1 cellular context compared by ENCODE assay signal in genomic region chr13:81395368-81395767, GRCh38.
TF ChIP-seq lines count a peak whose summit lies in the region.

No MANE protein-coding gene starts in this region.

TF ChIP-seq in H1, 55 proteins besides CTCF, POLR2A, EP300 and RAD21:
- no peak for TF ChIP-seq SP4 (IDR thresholded peaks at IDR 0.05; ENCODE audit: low read length)
- TF ChIP-seq CTBP2 (IDR thresholded peaks at IDR 0.05; ENCODE audit: borderline replicate concordance, insufficient read depth, insufficient read length, low read length), result no peak
- no peak for TF ChIP-seq NRF1 (IDR thresholded peaks at IDR 0.05; ENCODE audit: low read depth, low read length)
- TF ChIP-seq ATF2 (IDR thresholded peaks at IDR 0.05; ENCODE audit: low read length), result no peak
- no peak for TF ChIP-seq TBP (IDR thresholded peaks at IDR 0.05; ENCODE audit: low read depth, low read length)
- TF ChIP-seq CREB1 (IDR thresholded peaks at IDR 0.05), result no peak
- TF ChIP-seq KDM4A (IDR thresholded peaks at IDR 0.05; ENCODE audit: low read depth, low read length, severe bottlenecking), result no peak
- TF ChIP-seq GABPA (IDR thresholded peaks at IDR 0.05; ENCODE audit: borderline replicate concordance, insufficient read depth, low read length), result no peak
- TF ChIP-seq PHF8 (conservative IDR thresholded peaks at IDR 0.05; ENCODE audit: low read depth, low read length), result no peak
- no peak for TF ChIP-seq E2F6 (IDR thresholded peaks at IDR 0.05)
- TF ChIP-seq NANOG (IDR thresholded peaks at IDR 0.05; ENCODE audit: insufficient read depth, low read depth, low read length, poor library complexity, severe bottlenecking), result no peak
- no peak for TF ChIP-seq ASH2L (IDR thresholded peaks at IDR 0.05; ENCODE audit: low read length)
- no peak for TF ChIP-seq POU5F1 (IDR thresholded peaks at IDR 0.05; ENCODE audit: low read depth, low read length)
